6 cellular contexts compared by ENCODE assay signal in genomic region chrX:49726966-49727365, GRCh38. TPM values are rescaled to one million over a fixed set of nuclear protein-coding genes. Genes with fewer than 3 reads are reported as not detected.
"Had no signal": no experiment of that assay in that cellular context is flagged by ENCODE, and none has a peak within 500 bp of the region (broad histone marks: within the 10 kb centered on the region; RNA-seq: fewer than 3 reads in every experiment).

No MANE protein-coding gene starts in this region.

- DNase-seq: H9, HCEC 1CT, IMR-90 had no signal

- H3K27ac Mint-ChIP-seq: GM23338, H9 had no signal

- H3K4me3 ChIP-seq: GM23338, K562 had no signal

- ATAC-seq: GM23338 had no signal

- H3K4me3 Mint-ChIP-seq: GM23338, H9 had no signal

- H3K9me3 Mint-ChIP-seq: GM23338 had no signal

RNA-seq across cellular contexts. Expression of gene PAGE1, which starts 31.2 kb away (rescaled TPM):
- total RNA-seq: GM23338, H9, HT-29, IMR-90 had no signal
- polyA plus RNA-seq: GM23338, IMR-90 had no signal
